13 cellular contexts compared by ENCODE assay signal in genomic region chr1:62318320-62318755, GRCh38. TPM values are rescaled to one million over a fixed set of nuclear protein-coding genes. Genes with fewer than 3 reads are reported as not detected.
DNase-seq lines count a peak whose midpoint lies in the region; ATAC-seq and TF ChIP-seq lines count a peak whose summit lies in the region.
"Had no signal": no experiment of that assay in that cellular context is flagged by ENCODE, and none has a peak within 500 bp of the region (broad histone marks: within the 10 kb centered on the region; RNA-seq: fewer than 3 reads in every experiment).

No MANE protein-coding gene starts in this region.

- peaks cover 35 to 48% (median 42%) of the 10 kb centered on the region in 3 donors for H3K27me3 Mint-ChIP-seq in CD14-positive monocyte (ENCODE audit: low read depth in 3 of 3)

- no peak for TF ChIP-seq CTCF in heart left ventricle (IDR thresholded peaks at IDR 0.05)
- TF ChIP-seq CTCF in CD14-positive monocyte (IDR thresholded peaks at IDR 0.05), result no peak

- no peaks in the 10 kb centered on the region for H3K4me1 Mint-ChIP-seq in CD14-positive monocyte

- H3K27ac ChIP-seq in heart left ventricle, result no peak overlapping the region

- H3K4me3 ChIP-seq in heart left ventricle (peak overlapping the region in 11 of 12 donors; percentile 20 to 59 (median 47)), iPS-18c (ENCODE audit: insufficient read depth, low read depth, low read length) (peak overlapping the region; percentile 77)

- H3K9me3 Mint-ChIP-seq in CD14-positive monocyte, result peaks cover 0 to 6% (median 0%) of the 10 kb centered on the region in 7 donors
- H3K9me3 Mint-ChIP-seq: activated naive CD4-positive, alpha-beta T cell treated with anti-CD3 and anti-CD28 coated beads, Interleukin-2, amount 50 U/mL, for 72 hours; T-helper 1 cell treated with Interleukin-12 subunit alpha and Interleukin-12 subunit beta and Interleukin-4 antibody, amounts not matched to agents 30 μg/mL and 1 μg/mL, for 36 hours had no signal

- peaks cover 7 to 35% (median 14%) of the 10 kb centered on the region in 9 donors for H3K27me3 ChIP-seq in heart left ventricle

- WGBS in heart left ventricle, 4 donors, result 29 to 43% (median 31%) methylated on average over 20 to 27 of the region's 27 CpGs

- DNase-seq in heart left ventricle, result no peak
- no peak for DNase-seq in left ventricle myocardium superior
- DNase-seq in posterior vena cava (ENCODE audit: low spot score), result peak; percentile 66
- no peak for DNase-seq in SW 1271 (lab: John Stamatoyannopoulos, UW)
- no peak for DNase-seq in kidney tubule cell (ENCODE audit: low spot score)
- DNase-seq in CD14-positive monocyte (ENCODE audit: low spot score), result no peak
- DNase-seq: DND-41 had no signal

- H3K36me3 Mint-ChIP-seq in CD14-positive monocyte, result peaks cover 0 to 2% of the 10 kb centered on the region in 2 donors

- no peak overlapping the region for H3K27ac Mint-ChIP-seq in CD14-positive monocyte
- H3K27ac Mint-ChIP-seq: activated naive CD4-positive, alpha-beta T cell treated with anti-CD3 and anti-CD28 coated beads, Interleukin-2, amount 50 U/mL, for 72 hours; T-helper 1 cell treated with Interleukin-12 subunit alpha and Interleukin-12 subunit beta and Interleukin-4 antibody, amounts not matched to agents 30 μg/mL and 1 μg/mL, for 36 hours had no signal

- intact Hi-C loops in heart left ventricle (cut with DNase I), result no loop called here
- intact Hi-C loops in left ventricle myocardium superior (cut with micrococcal nuclease), result no loop called here
- intact Hi-C loops in posterior vena cava (cut with DNase I), result no loop called here
- intact Hi-C loops in CD14-positive monocyte (cut with micrococcal nuclease), result no loop called here

- peaks cover 0 to 15% (median 5%) of the 10 kb centered on the region in 12 donors for H3K4me1 ChIP-seq in heart left ventricle

- no peaks in the 10 kb centered on the region for H3K9me3 ChIP-seq in heart left ventricle
- H3K9me3 ChIP-seq in iPS-18c (ENCODE audit: control insufficient read depth, insufficient read depth, low read length), result no peaks in the 10 kb centered on the region

- H3K4me3 Mint-ChIP-seq in CD14-positive monocyte, result peak overlapping the region in 1 of 2 donors; percentile 74
- H3K4me3 Mint-ChIP-seq: T-helper 1 cell treated with Interleukin-12 subunit alpha and Interleukin-12 subunit beta and Interleukin-4 antibody, amounts not matched to agents 30 μg/mL and 1 μg/mL, for 36 hours had no signal

- TF ChIP-seq POLR2A in heart left ventricle (IDR thresholded peaks at IDR 0.05), result no peak

- no peaks in the 10 kb centered on the region for H3K36me3 ChIP-seq in heart left ventricle

- ATAC-seq in heart left ventricle (peak in 1 of 4 donors; percentile 13), left ventricle myocardium superior (no peak), HG02973 (IDR thresholded peaks at IDR 0.05; ENCODE audit: unreplicated experiment) (no peak)

RNA-seq across cellular contexts. Expression of gene KANK4, which starts 0.9 kb away (rescaled TPM):
- total RNA-seq in heart left ventricle, result 1 to 10 TPM in 2 of 9 donors, under 1 TPM in 6, not detected in 1; 0.05 to 4.3 (median 0.18) TPM
- under 1 TPM; 0.08 TPM for polyA plus RNA-seq in heart left ventricle
- 0.25 TPM for total RNA-seq in left ventricle myocardium superior
- under 1 TPM; 0.19 to 0.37 TPM for total RNA-seq in posterior vena cava
- polyA plus RNA-seq in CD14-positive monocyte, result not detected
- total RNA-seq: activated naive CD4-positive, alpha-beta T cell treated with anti-CD3 and anti-CD28 coated beads, Interleukin-2, amount 50 U/mL, for 72 hours; endothelial cell of umbilical vein; pulmonary artery endothelial cell had no signal
- polyA plus RNA-seq: endothelial cell of umbilical vein had no signal
